ENCODE assay signal across 10 cellular contexts in genomic region chr20:31691646-31692275, GRCh38. TPM values are rescaled to one million over a fixed set of nuclear protein-coding genes. Genes with fewer than 3 reads are reported as not detected.
DNase-seq lines count a peak whose midpoint lies in the region; ATAC-seq and TF ChIP-seq lines count a peak whose summit lies in the region.
"Had no signal": no experiment of that assay in that cellular context is flagged by ENCODE, and none has a peak within 500 bp of the region (broad histone marks: within the 10 kb centered on the region; RNA-seq: fewer than 3 reads in every experiment).

No MANE protein-coding gene starts in this region.

- no peak overlapping the region for H3K4me3 ChIP-seq in KMS-11 (IDR thresholded peaks at IDR 0.05; ENCODE audit: insufficient read depth, low read depth, low read length)
- no peak overlapping the region for H3K4me3 ChIP-seq in mammary epithelial cell (replicated peaks in 1 of 3; ENCODE audit: insufficient read depth in 1 of 3, low read depth in 2 of 3, low read length in 3 of 3)
- no peak overlapping the region for H3K4me3 ChIP-seq in subcutaneous abdominal adipose tissue (ENCODE audit: low read depth in 1 of 5, low read length in 5 of 5)
- no peak overlapping the region for H3K4me3 ChIP-seq in left lung
- H3K4me3 ChIP-seq: SJSA1 had no signal

- no peaks in the 10 kb centered on the region for H3K9me3 Mint-ChIP-seq in activated T-cell treated with anti-CD3 and anti-CD28 coated beads, Interleukin-2, amount 50 U/mL, for 72 hours

- DNase-seq in activated T-cell treated with anti-CD3 and anti-CD28 coated beads, Interleukin-2, amount 50 U/mL, for 72 hours: no peak
- DNase-seq in activated T-cell treated with anti-CD3 and anti-CD28 coated beads, Interleukin-2, amount 50 U/mL, for 48 hours: no peak
- DNase-seq in mammary epithelial cell: no peak
- DNase-seq in left lung: no peak
- DNase-seq in RPMI8226: no peak

- no peak for ATAC-seq in activated T-cell treated with anti-CD3 and anti-CD28 coated beads, Interleukin-2, amount 50 U/mL, for 72 hours (replicated peaks in 1 of 2)
- no peak for ATAC-seq in left lung
- ATAC-seq in HG03521 (IDR thresholded peaks at IDR 0.05; ENCODE audit: unreplicated experiment): no peak

- H3K9me3 ChIP-seq in mammary epithelial cell (replicated peaks; ENCODE audit: insufficient read depth, low read length) (no peaks in the 10 kb centered on the region), subcutaneous abdominal adipose tissue (ENCODE audit: control insufficient read depth in 5 of 5, low read length in 5 of 5) (no peaks in the 10 kb centered on the region), left lung (no peaks in the 10 kb centered on the region)
- H3K9me3 ChIP-seq: SJSA1 had no signal

- no peak overlapping the region; the same call in 1 of the 2 replicates for H3K9ac ChIP-seq in KMS-11
- H3K9ac ChIP-seq in mammary epithelial cell (ENCODE audit: insufficient read depth, low read length): no peak overlapping the region
- no peak overlapping the region for H3K9ac ChIP-seq in subcutaneous abdominal adipose tissue (ENCODE audit: low read length in 5 of 5)

- no TSS peak for BruUV-seq in mammary epithelial cell (replicated peaks; lab: Mats Ljungman, UMichigan)

- peaks cover 73% of the 10 kb centered on the region for H3K4me1 ChIP-seq in KMS-11 (ENCODE audit: low read depth, poor library complexity, severe bottlenecking)
- peaks cover 43% of the 10 kb centered on the region for H3K4me1 ChIP-seq in mammary epithelial cell (ENCODE audit: insufficient read depth, low read length)
- H3K4me1 ChIP-seq in subcutaneous abdominal adipose tissue (ENCODE audit: control insufficient read depth in 5 of 5, insufficient read depth in 5 of 5, low read length in 5 of 5): peaks cover 9 to 45% (median 32%) of the 10 kb centered on the region in 5 donors
- peaks cover 23 to 76% of the 10 kb centered on the region in 2 donors for H3K4me1 ChIP-seq in left lung

- peaks cover 13 to 34% of the 10 kb centered on the region in 2 donors for H3K36me3 Mint-ChIP-seq in activated T-cell treated with anti-CD3 and anti-CD28 coated beads, Interleukin-2, amount 50 U/mL, for 72 hours (ENCODE audit: insufficient read depth in 2 of 2)

- dilution Hi-C loops in mammary epithelial cell (cut with HindIII; ENCODE audit: low sequenced_read_pairs): no loop called here

- peak overlapping the region; percentile 58 for H3K27ac ChIP-seq in KMS-11
- no peak overlapping the region for H3K27ac ChIP-seq in mammary epithelial cell (ENCODE audit: insufficient read depth, low read depth, low read length)
- H3K27ac ChIP-seq in subcutaneous abdominal adipose tissue (ENCODE audit: low read depth, low read length): peak overlapping the region; percentile 44
- peak overlapping the region in 1 of 2 donors; percentile 34 for H3K27ac ChIP-seq in left lung
- H3K27ac ChIP-seq: SJSA1 had no signal

- CTCF ChIA-PET in mammary epithelial cell (lab: Charles Lee; ENCODE audit: low non-redundant PET): interaction anchor here (0.7 kb wide), 1 partner anchor 25 kb away, joined by 4 read pairs; no protein-coding TSS in a partner anchor

- H4K20me1 ChIP-seq in KMS-11 (ENCODE audit: insufficient read depth) (no peaks in the 10 kb centered on the region), mammary epithelial cell (ENCODE audit: insufficient read depth, low read length) (no peaks in the 10 kb centered on the region)

- WGBS in mammary epithelial cell (ENCODE audit: low coverage, missing lambda C conversion rate): 11% methylated on average over 1 of the region's 1 CpG

- peaks cover 84% of the 10 kb centered on the region for H3K4me1 Mint-ChIP-seq in activated T-cell treated with anti-CD3 and anti-CD28 coated beads, Interleukin-2, amount 50 U/mL, for 72 hours (ENCODE audit: low read depth)

- in situ Hi-C loops in mammary epithelial cell (cut with MboI; ENCODE audit: low sequenced_read_pairs in 2 of 2): no loop called here

- intact Hi-C loops in mammary epithelial cell (cut with micrococcal nuclease) (no loop called here), left lung (cut with DNase I) (no loop called here)

- H3K27me3 Mint-ChIP-seq in activated T-cell treated with anti-CD3 and anti-CD28 coated beads, Interleukin-2, amount 50 U/mL, for 72 hours (ENCODE audit: low read depth): no peaks in the 10 kb centered on the region

- H3K36me3 ChIP-seq in KMS-11 (ENCODE audit: insufficient read depth): no peaks in the 10 kb centered on the region
- H3K36me3 ChIP-seq in mammary epithelial cell (ENCODE audit: insufficient read depth, low read length): peaks cover 21% of the 10 kb centered on the region
- peaks cover 0 to 19% (median 5%) of the 10 kb centered on the region in 5 donors for H3K36me3 ChIP-seq in subcutaneous abdominal adipose tissue (ENCODE audit: control insufficient read depth in 5 of 5, insufficient read depth in 5 of 5, low read length in 5 of 5)
- H3K36me3 ChIP-seq in left lung: peaks cover 0 to 67% of the 10 kb centered on the region in 2 donors

- peak overlapping the region in 1 of 2 donors; percentile 4 for H3K4me3 Mint-ChIP-seq in activated T-cell treated with anti-CD3 and anti-CD28 coated beads, Interleukin-2, amount 50 U/mL, for 72 hours

- no peak overlapping the region for H2AFZ ChIP-seq in KMS-11 (ENCODE audit: low read depth)
- H2AFZ ChIP-seq in mammary epithelial cell (ENCODE audit: low read depth, low read length): no peak overlapping the region

- TF ChIP-seq CTCF in KMS-11 (conservative IDR thresholded peaks at IDR 0.05; ENCODE audit: low read depth, low read length) (no peak), mammary epithelial cell (conservative IDR thresholded peaks at IDR 0.05 in 1 of 2, IDR thresholded peaks at IDR 0.05 in 1 of 2; ENCODE audit: extremely low read depth in 1 of 2, insufficient read depth in 1 of 2, low read depth in 1 of 2, low read length in 2 of 2) (no peak), left lung (IDR thresholded peaks at IDR 0.05) (no peak)

- H3K4me2 ChIP-seq in KMS-11 (peak overlapping the region; percentile 41), mammary epithelial cell (ENCODE audit: insufficient read depth, low read depth, low read length) (peak overlapping the region; percentile 7)

- peaks cover 35% of the 10 kb centered on the region for H3K79me2 ChIP-seq in KMS-11 (ENCODE audit: insufficient read depth, low read depth)
- H3K79me2 ChIP-seq in mammary epithelial cell (ENCODE audit: insufficient read depth, low read length): peaks cover 95% of the 10 kb centered on the region

- peak overlapping the region; percentile 82 for H3K27ac Mint-ChIP-seq in activated T-cell treated with anti-CD3 and anti-CD28 coated beads, Interleukin-2, amount 50 U/mL, for 72 hours

- H3K27me3 ChIP-seq in KMS-11 (ENCODE audit: insufficient read depth, low read depth) (no peaks in the 10 kb centered on the region), mammary epithelial cell (ENCODE audit: insufficient read depth, low read length) (no peaks in the 10 kb centered on the region), subcutaneous abdominal adipose tissue (ENCODE audit: control insufficient read depth in 5 of 5, insufficient read depth in 4 of 5, low read length in 5 of 5) (no peaks in the 10 kb centered on the region), left lung (no peaks in the 10 kb centered on the region)
- H3K27me3 ChIP-seq: SJSA1 had no signal

RNA-seq across cellular contexts. Expression of gene BCL2L1, which starts 30.9 kb away (rescaled TPM):
- 100 to 1,000 TPM; 120 to 152 TPM for total RNA-seq in activated T-cell treated with anti-CD3 and anti-CD28 coated beads, Interleukin-2, amount 50 U/mL, for 72 hours
- total RNA-seq in mammary epithelial cell: 100 to 1,000 TPM; 196 to 212 TPM
- polyA plus RNA-seq in mammary epithelial cell: 132 TPM
- polyA minus RNA-seq in mammary epithelial cell: 137 TPM
- 100 to 1,000 TPM; 122 to 181 TPM for total RNA-seq in left lung

RNA-seq across cellular contexts. Expression of gene TPX2, which starts 47.3 kb away (rescaled TPM):
- total RNA-seq in activated T-cell treated with anti-CD3 and anti-CD28 coated beads, Interleukin-2, amount 50 U/mL, for 72 hours: 100 to 1,000 TPM; 114 to 132 TPM
- total RNA-seq in mammary epithelial cell (10 to 100 TPM in 1 of 2 donors, 1 to 10 TPM in 1; 9.5 to 74.3 TPM), left lung (10 to 100 TPM in 1 of 2 donors, 1 to 10 TPM in 1; 5.1 to 16.5 TPM)
- 51.2 TPM for polyA plus RNA-seq in mammary epithelial cell
- polyA minus RNA-seq in mammary epithelial cell: 108 TPM

RNA-seq across cellular contexts. Expression of gene COX4I2, which starts 54.0 kb away (rescaled TPM):
- not detected for total RNA-seq in activated T-cell treated with anti-CD3 and anti-CD28 coated beads, Interleukin-2, amount 50 U/mL, for 72 hours
- total RNA-seq in mammary epithelial cell (not detected), left lung (10 to 100 TPM; 13.5 to 15.7 TPM)
- not detected for polyA plus RNA-seq in mammary epithelial cell
- not detected for polyA minus RNA-seq in mammary epithelial cell
- total RNA-seq: Daoy, SJSA1 had no signal

Comparison
In these comparisons a context has a peak if more than half of its experiments do, and no peak if none do; other contexts are left out.
1. RNA of gene COX4I2, which starts 54.0 kb away (total RNA-seq): 13.5 to 15.7 TPM in left lung; not detected in activated T-cell treated with anti-CD3 and anti-CD28 coated beads, Interleukin-2, amount 50 U/mL, for 72 hours and not detected in mammary epithelial cell; every median in the first group is over 10 times any median in the second.